ENCODE assay signal across 21 cellular contexts in the genomic region with DNA sequence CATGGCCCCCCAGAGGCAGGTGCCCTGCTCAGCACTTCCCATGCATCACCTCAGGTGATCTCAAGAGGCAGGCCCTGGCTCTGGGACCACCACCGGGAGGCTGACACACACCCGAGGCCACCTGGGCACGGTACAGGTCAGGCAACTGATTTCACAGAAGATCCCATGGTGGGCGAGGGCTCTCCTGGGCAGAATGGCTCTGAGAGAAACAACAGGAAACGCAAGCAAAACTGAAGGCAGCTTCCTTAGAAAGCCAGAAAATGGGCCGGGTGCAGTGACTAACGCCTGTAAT.
"Had no signal": no experiment of that assay in that cellular context is flagged by ENCODE, and none has a peak within 500 bp of the region (broad histone marks: within the 10 kb centered on the region; RNA-seq: fewer than 3 reads in every experiment).

No MANE protein-coding gene starts in this region.

- H3K9me3 Mint-ChIP-seq: nephron had no signal

- H3K27me3 Mint-ChIP-seq: stimulated activated memory B cell treated with anti-CD40 and anti-IgM and Interleukin-4, amounts not matched to agents 10 μg/mL and 1 μg/mL and 100 μg/mL, for 72 hours had no signal

- H3K9me3 ChIP-seq: mucosa of descending colon, pancreas, testis, tibial artery, upper lobe of left lung, uterus had no signal

- H3K36me3 ChIP-seq: pancreas, tibial artery, upper lobe of left lung, uterus had no signal

- H3K4me3 Mint-ChIP-seq: mesothelial cell of epicardium; naive thymus-derived CD4-positive, alpha-beta T cell; nephron; stimulated activated memory B cell treated with anti-CD40 and anti-IgM and Interleukin-4, amounts not matched to agents 10 μg/mL and 1 μg/mL and 100 μg/mL, for 72 hours had no signal

- H3K4me3 ChIP-seq: dorsolateral prefrontal cortex, mucosa of descending colon, pancreas, testis, tibial artery, upper lobe of left lung, uterus had no signal

- H3K27ac ChIP-seq: pancreas, testis, tibial artery, upper lobe of left lung, uterus had no signal

- H3K4me1 Mint-ChIP-seq: stimulated activated memory B cell treated with anti-CD40 and anti-IgM and Interleukin-4, amounts not matched to agents 10 μg/mL and 1 μg/mL and 100 μg/mL, for 72 hours had no signal

- FAIRE-seq: frontal cortex, keratinocyte, pancreas had no signal

- DNase-seq: cortex of kidney; effector CD4-positive, alpha-beta T cell; mesenchymal stem cell; naive thymus-derived CD4-positive, alpha-beta T cell; occipital lobe; retina; stimulated activated CD4-positive, alpha-beta T cell treated with anti-CD3 and anti-CD28 coated beads, Interleukin-4, amount 100 ng/mL, for 4 hours; stimulated activated naive CD8-positive, alpha-beta T cell treated with anti-CD3 and anti-CD28 coated beads, Interleukin-15, Interleukin-2, amounts not matched to agents 100 U/mL and 50 U/mL, for 24 hours; substantia nigra; testis had no signal

- H3K27ac Mint-ChIP-seq: mesothelial cell of epicardium; naive thymus-derived CD4-positive, alpha-beta T cell; nephron; stimulated activated memory B cell treated with anti-CD40 and anti-IgM and Interleukin-4, amounts not matched to agents 10 μg/mL and 1 μg/mL and 100 μg/mL, for 72 hours had no signal

- H3K36me3 Mint-ChIP-seq: mesothelial cell of epicardium; naive thymus-derived CD4-positive, alpha-beta T cell; stimulated activated memory B cell treated with anti-CD40 and anti-IgM and Interleukin-4, amounts not matched to agents 10 μg/mL and 1 μg/mL and 100 μg/mL, for 72 hours had no signal

- H3K27me3 ChIP-seq: dorsolateral prefrontal cortex, pancreas, testis, tibial artery, upper lobe of left lung, uterus had no signal
